13 cellular contexts compared by ENCODE assay signal in genomic region chr16:31269973-31270372, GRCh38. TPM values are rescaled to one million over a fixed set of nuclear protein-coding genes. Genes with fewer than 3 reads are reported as not detected.
"Had no signal": no experiment of that assay in that cellular context is flagged by ENCODE, and none has a peak within 500 bp of the region (broad histone marks: within the 10 kb centered on the region; RNA-seq: fewer than 3 reads in every experiment).

No MANE protein-coding gene starts in this region.

RNA-seq across cellular contexts. Expression of gene ITGAM, which starts 10.2 kb away (rescaled TPM):
- total RNA-seq: bronchial epithelial cell, cardiac muscle cell, chondrocyte had no signal
- polyA plus RNA-seq: cardiac muscle cell had no signal

RNA-seq across cellular contexts. Expression of gene PYDC1, which starts 53.0 kb away (rescaled TPM):
- total RNA-seq: activated B cell treated with CpG ODN at 0.5 μM for 24 hours; activated CD4-positive, alpha-beta memory T cell treated with anti-CD3 and anti-CD28 coated beads, Interleukin-2, amount 10 ng/mL, durations not matched to agents 7 days and 5 days; activated CD4-positive, alpha-beta T cell treated with anti-CD3 and anti-CD28 coated beads, Interleukin-2, amount 10 ng/mL, durations not matched to agents 7 days and 5 days; activated CD8-positive, alpha-beta memory T cell treated with anti-CD3 and anti-CD28 coated beads, Interleukin-2, amount 10 ng/mL, durations not matched to agents 7 days and 5 days; activated CD8-positive, alpha-beta T cell treated with anti-CD3 and anti-CD28 coated beads, Interleukin-2, amount 10 ng/mL, durations not matched to agents 7 days and 5 days; activated naive CD8-positive, alpha-beta T cell treated with anti-CD3 and anti-CD28 coated beads, Interleukin-2, amount 10 ng/mL, durations not matched to agents 7 days and 5 days; ascending aorta; bronchial epithelial cell; cardiac muscle cell; chondrocyte; T-cell; T-helper 1 cell treated with Interleukin-12 subunit alpha and Interleukin-12 subunit beta and Interleukin-4 antibody, amounts not matched to agents 30 ng/mL and 1 ng/mL, for 36 hours had no signal
- polyA plus RNA-seq: adipose tissue, cardiac muscle cell had no signal

RNA-seq across cellular contexts. Expression of gene TRIM72, which starts 56.1 kb away (rescaled TPM):
- total RNA-seq: activated CD4-positive, alpha-beta T cell treated with anti-CD3 and anti-CD28 coated beads, Interleukin-2, amount 10 ng/mL, durations not matched to agents 7 days and 5 days; activated CD8-positive, alpha-beta memory T cell treated with anti-CD3 and anti-CD28 coated beads, Interleukin-2, amount 10 ng/mL, durations not matched to agents 7 days and 5 days; activated CD8-positive, alpha-beta T cell treated with anti-CD3 and anti-CD28 coated beads, Interleukin-2, amount 10 ng/mL, durations not matched to agents 7 days and 5 days; activated naive CD8-positive, alpha-beta T cell treated with anti-CD3 and anti-CD28 coated beads, Interleukin-2, amount 10 ng/mL, durations not matched to agents 7 days and 5 days; ascending aorta; bronchial epithelial cell; chondrocyte; T-helper 1 cell treated with Interleukin-12 subunit alpha and Interleukin-12 subunit beta and Interleukin-4 antibody, amounts not matched to agents 30 ng/mL and 1 ng/mL, for 36 hours had no signal
- polyA plus RNA-seq: cardiac muscle cell had no signal
